In the genomic region with DNA sequence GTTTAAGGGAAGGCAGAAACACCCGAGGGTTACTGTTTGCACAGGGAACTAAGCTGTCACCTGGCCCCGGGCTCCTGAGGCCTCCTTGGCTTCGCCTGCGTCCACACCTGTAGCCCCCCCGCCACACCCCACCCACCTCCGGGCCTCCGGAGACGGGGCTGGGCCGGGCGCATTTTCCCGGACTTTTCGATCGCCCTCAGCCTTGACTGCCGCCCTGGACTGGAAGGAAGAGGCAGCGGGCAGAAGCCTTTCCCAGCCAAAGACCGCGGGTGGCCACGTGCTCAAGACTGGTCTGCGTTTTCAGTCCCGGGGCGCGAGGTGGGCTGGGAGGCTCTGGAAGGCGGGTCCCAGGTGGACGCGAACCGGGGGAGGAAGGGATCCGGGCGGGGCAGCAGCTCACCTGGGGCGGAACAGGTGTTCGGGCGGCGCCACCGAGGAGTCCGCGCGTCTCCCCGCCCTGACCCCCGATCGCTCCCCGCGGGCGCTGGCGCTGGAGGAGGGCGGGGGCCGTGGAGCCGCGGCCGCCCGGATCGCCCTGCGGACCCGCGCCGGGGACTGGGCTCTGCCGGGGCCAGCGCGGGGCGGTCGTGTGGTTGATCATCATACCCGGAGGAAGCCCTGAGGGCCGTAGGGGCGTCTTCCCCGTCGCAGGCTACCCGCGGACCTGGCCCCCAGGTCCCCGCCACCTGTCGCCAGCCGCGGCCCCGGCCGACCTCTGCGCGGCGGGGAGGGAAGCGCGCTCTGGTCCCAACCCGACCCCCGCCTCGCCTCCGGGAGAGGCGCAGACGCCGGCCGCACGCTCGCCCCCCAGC, we compare ENCODE assay signal across 8 cellular contexts. TPM values are rescaled to one million over a fixed set of nuclear protein-coding genes. Genes with fewer than 3 reads are reported as not detected.
DNase-seq lines count a peak whose midpoint lies in the region; ATAC-seq lines count a peak whose summit lies in the region.

No MANE protein-coding gene starts in this region.

- H3K36me3 ChIP-seq in ES-I3 (ENCODE audit: insufficient read depth, low read length), result no peaks in the 10 kb centered on the region
- H3K36me3 ChIP-seq in HUES64 (ENCODE audit: insufficient read depth, low read length), result peaks cover 6% of the 10 kb centered on the region; the same call in 1 of the 2 replicates
- no peaks in the 10 kb centered on the region for H3K36me3 ChIP-seq in SJCRH30

- H3K4me3 ChIP-seq in HUES64 (ENCODE audit: low read length) (peak overlapping the region; percentile 81), SJCRH30 (peak overlapping the region; percentile 36; the same call in 1 of the 2 replicates)

- under 1% methylated on average over 87 of the region's 87 CpGs for WGBS in HUES64

- H3K27me3 ChIP-seq in HUES64 (ENCODE audit: insufficient read depth, low read length) (peaks cover 21% of the 10 kb centered on the region), SJCRH30 (no peaks in the 10 kb centered on the region)

- H3K4me1 ChIP-seq in ES-I3 (ENCODE audit: insufficient read depth, low read length) (peaks cover 8% of the 10 kb centered on the region; the same call in 1 of the 2 replicates), HUES64 (ENCODE audit: insufficient read depth, low read length) (peaks cover 11% of the 10 kb centered on the region), SJCRH30 (no peaks in the 10 kb centered on the region; the same call in 1 of the 2 replicates)

- no peak for DNase-seq in SJCRH30
- peak; percentile 40 for DNase-seq in amniotic epithelial cell (ENCODE audit: low read depth)
- peak; percentile 57 for DNase-seq in hepatic stellate cell (ENCODE audit: low spot score)
- DNase-seq in renal cortical epithelial cell (ENCODE audit: low read depth), result peak; percentile 24

- H3K9ac ChIP-seq in ES-I3 (ENCODE audit: low read depth, low read length) (peak overlapping the region; percentile 59), HUES64 (ENCODE audit: low read depth, low read length) (peak overlapping the region; percentile 62)

- H3K27ac ChIP-seq in HUES64 (ENCODE audit: low read depth, low read length) (no peak overlapping the region; the same call in 1 of the 2 replicates), SJCRH30 (no peak overlapping the region)

- no peak for ATAC-seq in GM18520 (IDR thresholded peaks at IDR 0.05; ENCODE audit: unreplicated experiment)
- ATAC-seq in HG03460 (IDR thresholded peaks at IDR 0.05; ENCODE audit: unreplicated experiment), result no peak

- H3K9me3 ChIP-seq in ES-I3 (ENCODE audit: control insufficient read depth, insufficient read depth, low read length), result no peaks in the 10 kb centered on the region
- no peaks in the 10 kb centered on the region for H3K9me3 ChIP-seq in HUES64 (ENCODE audit: insufficient read depth, low read depth, low read length)
- H3K9me3 ChIP-seq in SJCRH30 (replicated peaks), result no peaks in the 10 kb centered on the region

RNA-seq across cellular contexts. Expression of gene ID2, which starts 3.2 kb away (rescaled TPM):
- 104 TPM for polyA plus RNA-seq in HUES64 (2013, experiment 1 of 2)
- 113 TPM for polyA plus RNA-seq in HUES64 (2013, experiment 2 of 2)
- 15.8 and 17.6 TPM in 2 replicates for total RNA-seq in SJCRH30 (2014; rRNA removed; shearing (Covaris generic))
- 6.4 and 52.0 TPM in 2 replicates for total RNA-seq in renal cortical epithelial cell

Comparison
In these comparisons a context has a peak if more than half of its experiments do, and no peak if none do; other contexts are left out.
1. DNase-seq: peak in amniotic epithelial cell (single experiment), hepatic stellate cell (single experiment) and renal cortical epithelial cell (single experiment); none in SJCRH30 (0 of 2).